In the genomic region with DNA sequence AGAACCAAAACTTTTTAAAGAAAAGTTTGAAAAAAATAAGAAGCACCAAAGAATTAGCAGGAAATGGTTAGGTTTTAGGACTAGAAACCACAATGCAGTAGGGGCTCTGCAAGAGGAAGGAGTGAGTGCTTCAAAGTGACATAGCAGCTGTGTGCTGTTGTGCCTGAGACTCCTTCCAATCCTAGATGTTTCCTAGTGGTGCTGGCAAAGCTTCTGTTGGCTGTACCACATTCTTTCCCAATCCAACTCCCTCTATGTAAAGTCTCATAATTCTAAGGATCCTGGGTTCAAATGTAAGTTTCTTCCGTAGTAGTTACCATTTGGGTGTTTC, we compare ENCODE assay signal across 16 cellular contexts.
DNase-seq lines count a peak whose midpoint lies in the region; ATAC-seq and TF ChIP-seq lines count a peak whose summit lies in the region.
"Had no signal": no experiment of that assay in that cellular context is flagged by ENCODE, and none has a peak within 500 bp of the region (broad histone marks: within the 10 kb centered on the region; RNA-seq: fewer than 3 reads in every experiment).

No MANE protein-coding gene starts in this region.

- DNase-seq in DMS79 treated with DMSO at 0.1 percent for 48 hours (lab: John Stamatoyannopoulos, UW) (peak; percentile 53), DMS79 (lab: John Stamatoyannopoulos, UW) (no peak), Kasumi-1 (lab: John Stamatoyannopoulos, UW) (peak; percentile 85 to 88), NCI-H146 treated with DMSO at 0.1 percent for 48 hours (lab: John Stamatoyannopoulos, UW; ENCODE audit: unreplicated experiment) (no peak), colonic mucosa (no peak), NCI-H510A treated with DMSO at 0.1 percent for 48 hours (lab: John Stamatoyannopoulos, UW) (no peak)
- no peak for DNase-seq in central memory CD8-positive, alpha-beta T cell (ENCODE audit: low spot score in 2 of 2)
- DNase-seq: activated CD4-positive, alpha-beta T cell treated with anti-CD3 and anti-CD28 coated beads for 4 hours; hippocampal formation; KG1; mesenchymal stem cell; SJCRH30; stimulated activated CD4-positive, alpha-beta T cell treated with anti-CD3 and anti-CD28 coated beads, Interleukin-4, amount 100 ng/mL, for 4 hours had no signal

- H3K4me1 ChIP-seq in colonic mucosa: no peaks in the 10 kb centered on the region

- H3K9me3 Mint-ChIP-seq in central memory CD8-positive, alpha-beta T cell: no peaks in the 10 kb centered on the region

- H3K27me3 Mint-ChIP-seq in central memory CD8-positive, alpha-beta T cell: no peaks in the 10 kb centered on the region
- H3K27me3 Mint-ChIP-seq: progenitor cell of endocrine pancreas had no signal

- no peak overlapping the region for H3K27ac ChIP-seq in colonic mucosa
- H3K27ac ChIP-seq: 22Rv1, SJCRH30 had no signal

- H3K4me3 Mint-ChIP-seq in central memory CD8-positive, alpha-beta T cell: peak overlapping the region; percentile 12

- intact Hi-C loops in colonic mucosa (cut with DNase I): no loop called here

- H3K9ac ChIP-seq in colonic mucosa (ENCODE audit: low read depth in 2 of 2, low read length in 2 of 2): no peak overlapping the region

- no peaks in the 10 kb centered on the region for H3K27me3 ChIP-seq in colonic mucosa
- H3K27me3 ChIP-seq: SJCRH30 had no signal

- TF ChIP-seq CTCF in colonic mucosa (IDR thresholded peaks at IDR 0.05): no peak

- ATAC-seq in GM18861 (IDR thresholded peaks at IDR 0.05; ENCODE audit: unreplicated experiment): peak; percentile 67
- ATAC-seq in central memory CD8-positive, alpha-beta T cell (replicated peaks; ENCODE audit: extremely low read depth, poor library complexity, severe bottlenecking): peak; percentile 93

- H3K27ac Mint-ChIP-seq in central memory CD8-positive, alpha-beta T cell (ENCODE audit: low read depth): peak overlapping the region; percentile 45
- H3K27ac Mint-ChIP-seq: progenitor cell of endocrine pancreas had no signal

- H3K4me3 ChIP-seq in colonic mucosa: no peak overlapping the region
- H3K4me3 ChIP-seq: SJCRH30 had no signal

- H3K4me1 Mint-ChIP-seq in central memory CD8-positive, alpha-beta T cell: peaks cover 26% of the 10 kb centered on the region

- no peaks in the 10 kb centered on the region for H3K36me3 ChIP-seq in colonic mucosa
- H3K36me3 ChIP-seq: SJCRH30 had no signal

- no peaks in the 10 kb centered on the region for H3K9me3 ChIP-seq in colonic mucosa
- H3K9me3 ChIP-seq: SJCRH30 had no signal

- H3K36me3 Mint-ChIP-seq in central memory CD8-positive, alpha-beta T cell (ENCODE audit: insufficient read depth): peaks cover 2% of the 10 kb centered on the region

Comparison
In these comparisons a context has a peak if more than half of its experiments do, and no peak if none do; other contexts are left out.
1. DNase-seq: peak in DMS79 treated with DMSO at 0.1 percent for 48 hours (single experiment) and Kasumi-1 (2 of 2); none in DMS79 (single experiment), central memory CD8-positive, alpha-beta T cell (0 of 2), NCI-H146 treated with DMSO at 0.1 percent for 48 hours (single experiment), colonic mucosa (single experiment) and NCI-H510A treated with DMSO at 0.1 percent for 48 hours (single experiment).